34 cellular contexts compared by ENCODE assay signal in genomic region chr2:103338819-103339218, GRCh38.
DNase-seq lines count a peak whose midpoint lies in the region; ATAC-seq, FAIRE-seq and TF ChIP-seq lines count a peak whose summit lies in the region.
"Had no signal": no experiment of that assay in that cellular context is flagged by ENCODE, and none has a peak within 500 bp of the region (broad histone marks: within the 10 kb centered on the region; RNA-seq: fewer than 3 reads in every experiment).

No MANE protein-coding gene starts in this region.

- intact Hi-C loops in HepG2 (cut with micrococcal nuclease; ENCODE audit: unreplicated experiment) (no loop called here), right lobe of liver (cut with DNase I) (no loop called here), IMR-90 (cut with micrococcal nuclease) (no loop called here), K562 (cut with micrococcal nuclease) (no loop called here), Right ventricle myocardium superior (cut with DNase I) (no loop called here)

- H3K79me2 ChIP-seq in HepG2 (ENCODE audit: insufficient read depth, low read length) (no peaks in the 10 kb centered on the region), K562 (ENCODE audit: control insufficient read depth, insufficient read depth, low read length) (no peaks in the 10 kb centered on the region)

- H3K14ac ChIP-seq in IMR-90 (replicated peaks; ENCODE audit: low read depth, low read length) = no peak overlapping the region

- no peak overlapping the region for H2BK120ac ChIP-seq in IMR-90 (ENCODE audit: low read depth, low read length)

- ATAC-seq in HepG2 = no peak
- no peak for ATAC-seq in right lobe of liver
- ATAC-seq in IMR-90 (ENCODE audit: low read depth) = no peak
- no peak for ATAC-seq in K562
- no peak for ATAC-seq in Right ventricle myocardium superior (ENCODE audit: poor library complexity)
- ATAC-seq: A549; CD8-positive, alpha-beta T cell had no signal

- H2BK5ac ChIP-seq in IMR-90 (ENCODE audit: low read depth, low read length, poor library complexity, severe bottlenecking) = no peak overlapping the region

- TF ChIP-seq POLR2A in HepG2 (IDR thresholded peaks at IDR 0.05; ENCODE audit: insufficient read depth in 1 of 2, low read depth in 2 of 2, low read length in 2 of 2) = no peak
- TF ChIP-seq POLR2A in right lobe of liver (IDR thresholded peaks at IDR 0.05) = no peak
- TF ChIP-seq POLR2A in IMR-90 (IDR thresholded peaks at IDR 0.05; ENCODE audit: low read depth, low read length) = no peak
- no peak for TF ChIP-seq POLR2A in K562 (conservative IDR thresholded peaks at IDR 0.05)

- H3K36me3 ChIP-seq in HepG2 (replicated peaks in 1 of 2; ENCODE audit: control insufficient read depth in 1 of 2, insufficient read depth in 2 of 2, low read length in 2 of 2) (no peaks in the 10 kb centered on the region), right lobe of liver (no peaks in the 10 kb centered on the region), IMR-90 (ENCODE audit: control insufficient read depth, insufficient read depth, low read length) (no peaks in the 10 kb centered on the region), K562 (ENCODE audit: control insufficient read depth, insufficient read depth, low read length) (no peaks in the 10 kb centered on the region), H7 (replicated peaks; ENCODE audit: control insufficient read depth, insufficient read depth, low read length) (no peaks in the 10 kb centered on the region)
- H3K36me3 ChIP-seq: BE2C; BLaER1; BLaER1 treated with 17β-estradiol and CSF1 and Interleukin-3, amounts not matched to agents 10 nM and 100 nM had no signal

- H2BK15ac ChIP-seq in IMR-90 (ENCODE audit: low read depth, low read length) = no peak overlapping the region

- no peak overlapping the region for H3K56ac ChIP-seq in IMR-90 (ENCODE audit: extremely low read depth, insufficient read depth, low read length)

- no peaks in the 10 kb centered on the region for H3K9me3 ChIP-seq in HepG2 (ENCODE audit: low read length)
- H3K9me3 ChIP-seq in right lobe of liver = no peaks in the 10 kb centered on the region
- peaks cover 5% of the 10 kb centered on the region for H3K9me3 ChIP-seq in IMR-90 (ENCODE audit: control insufficient read depth, insufficient read depth, low read length)
- 0 out of 2 replicates have a peak, but pooled peaks cover 1% of the 10 kb centered on the region for H3K9me3 ChIP-seq in K562 (replicated peaks; ENCODE audit: control insufficient read depth, insufficient read depth, low read depth, low read length)
- H3K9me3 ChIP-seq: A549; BE2C; BLaER1; BLaER1 treated with 17β-estradiol and CSF1 and Interleukin-3, amounts not matched to agents 10 nM and 100 nM; Caco-2 had no signal

- H2AFZ ChIP-seq in HepG2 (ENCODE audit: low read length) (no peak overlapping the region), IMR-90 (replicated peaks; ENCODE audit: low read length, poor library complexity) (no peak overlapping the region), K562 (ENCODE audit: low read depth, low read length) (no peak overlapping the region)

- 0% methylated on average over 1 of the region's 1 CpG for WGBS in HepG2 (ENCODE audit: low lambda C conversion rate)
- WGBS in right lobe of liver (ENCODE audit: insufficient coverage, low coverage, low lambda C conversion rate, missing lambda C conversion rate) = 33% methylated on average over 1 of the region's 1 CpG
- WGBS in IMR-90 (ENCODE audit: extremely low coverage in 2 of 2, insufficient read length in 1 of 2), 2 experiments = no CpG with 5 or more reads among the region's 1 CpG
- WGBS in K562 (ENCODE audit: insufficient coverage, low coverage, missing lambda C conversion rate) = 7% methylated on average over 1 of the region's 1 CpG

- H4K91ac ChIP-seq in IMR-90 (ENCODE audit: insufficient read depth, low read depth, low read length) = no peak overlapping the region

- no peak overlapping the region for H3K23ac ChIP-seq in IMR-90 (ENCODE audit: low read depth, low read length)

- DNase-seq in DMS 273 (lab: John Stamatoyannopoulos, UW; ENCODE audit: unreplicated experiment) (peak; percentile 13), DMS 273 treated with DMSO at 0.1 percent for 48 hours (lab: John Stamatoyannopoulos, UW) (no peak), HepG2 (ENCODE audit: low spot score) (no peak), right lobe of liver (no peak), IMR-90 (no peak), K562 (ENCODE audit: extremely low read depth in 1 of 4, low spot score in 3 of 4) (no peak), Right ventricle myocardium superior (no peak), H7 (no peak)
- DNase-seq: 8988T; ACHN; AML-193; BE2C; C1 segment of cervical spinal cord; Caco-2; Calu3; CD4-positive, alpha-beta memory T cell; CD4-positive, alpha-beta T cell; CD4-positive, CD25-positive, alpha-beta regulatory T cell; CD8-positive, alpha-beta memory T cell; CD8-positive, alpha-beta T cell; COR-L47; DMS153; DMS53; DMS79; DMS79 treated with DMSO at 0.1 percent for 48 hours; DND-41; EL had no signal

- H2AK5ac ChIP-seq in IMR-90 (ENCODE audit: low read depth, low read length) = no peak overlapping the region

- H3K27me3 ChIP-seq in HepG2 (ENCODE audit: control insufficient read depth in 1 of 2, insufficient read depth in 2 of 2, low read length in 2 of 2) (no peaks in the 10 kb centered on the region), right lobe of liver (no peaks in the 10 kb centered on the region), IMR-90 (ENCODE audit: control insufficient read depth, insufficient read depth, low read length) (no peaks in the 10 kb centered on the region), K562 (ENCODE audit: control insufficient read depth in 2 of 2, insufficient read depth in 2 of 2, low read length in 2 of 2) (no peaks in the 10 kb centered on the region), H7 (ENCODE audit: control insufficient read depth, insufficient read depth, low read length) (no peaks in the 10 kb centered on the region)
- H3K27me3 ChIP-seq: BE2C; BLaER1; BLaER1 treated with 17β-estradiol and CSF1 and Interleukin-3, amounts not matched to agents 10 nM and 100 nM had no signal

- POLR2A ChIA-PET in HepG2 (lab: Yijun Ruan, JAX) = no interaction called here
- POLR2A ChIA-PET in IMR-90 (lab: Charles Lee; ENCODE audit: unreplicated experiment) = no interaction called here
- POLR2A ChIA-PET in K562 (lab: Yijun Ruan, JAX) = no interaction called here

- H2AK9ac ChIP-seq in IMR-90 (replicated peaks; ENCODE audit: low read depth, low read length, poor library complexity) = no peak overlapping the region

- dilution Hi-C loops in IMR-90 (cut with HindIII; ENCODE audit: low sequenced_read_pairs, unreplicated experiment) = no loop called here

- no peak for TF ChIP-seq EP300 in HepG2 (IDR thresholded peaks at IDR 0.05; ENCODE audit: low read depth in 2 of 2, low read length in 2 of 2)
- no peak for TF ChIP-seq EP300 in HepG2 (CRISPR knock-in tag; IDR thresholded peaks at IDR 0.05; ENCODE audit: borderline replicate concordance)
- TF ChIP-seq EP300 in K562 (IDR thresholded peaks at IDR 0.05; ENCODE audit: low read length) = no peak

- no TSS peak for BruUV-seq in HepG2 (replicated peaks; lab: Mats Ljungman, UMichigan)
- no TSS peak for BruUV-seq in IMR-90 (replicated peaks; lab: Mats Ljungman, UMichigan)
- BruUV-seq in K562 (replicated peaks; lab: Mats Ljungman, UMichigan) = no TSS peak

- H4K20me1 ChIP-seq in HepG2 (ENCODE audit: insufficient read depth, low read length) (no peaks in the 10 kb centered on the region), IMR-90 (ENCODE audit: insufficient read depth, low read length) (no peaks in the 10 kb centered on the region), K562 (replicated peaks; ENCODE audit: control insufficient read depth, insufficient read depth, low read length) (no peaks in the 10 kb centered on the region)
- H4K20me1 ChIP-seq: BLaER1; BLaER1 treated with 17β-estradiol and CSF1 and Interleukin-3, amounts not matched to agents 10 nM and 100 nM had no signal

- H3K18ac ChIP-seq in IMR-90 (ENCODE audit: low read depth, low read length) = no peak overlapping the region

- H3K9me1 ChIP-seq in IMR-90 (ENCODE audit: insufficient read depth, low read length) (no peaks in the 10 kb centered on the region), K562 (ENCODE audit: control insufficient read depth, insufficient read depth, low read length) (no peaks in the 10 kb centered on the region)

- in situ Hi-C loops in HepG2 (cut with HindIII; ENCODE audit: extremely low pct_ligation_motif_present, low pct_unique_long_range_greater_than_20kb) = no loop called here
- in situ Hi-C loops in IMR-90 (cut with MboI; ENCODE audit: low sequenced_read_pairs) = no loop called here
- in situ Hi-C loops in K562 (cut with MboI) = no loop called here

- H2BK20ac ChIP-seq in IMR-90 (ENCODE audit: low read depth, low read length) = no peak overlapping the region

- no peaks in the 10 kb centered on the region for H3K4me1 ChIP-seq in HepG2 (ENCODE audit: insufficient read depth, low read length)
- no peaks in the 10 kb centered on the region for H3K4me1 ChIP-seq in right lobe of liver
- no peaks in the 10 kb centered on the region for H3K4me1 ChIP-seq in IMR-90 (ENCODE audit: control insufficient read depth, insufficient read depth, low read length)
- no peaks in the 10 kb centered on the region for H3K4me1 ChIP-seq in K562 (replicated peaks in 1 of 2; ENCODE audit: control insufficient read depth in 2 of 2, insufficient read depth in 2 of 2, low read length in 2 of 2)
- H3K4me1 ChIP-seq: A549; BE2C; BLaER1; BLaER1 treated with 17β-estradiol and CSF1 and Interleukin-3, amounts not matched to agents 10 nM and 100 nM; Caco-2 had no signal

- H3K4ac ChIP-seq in IMR-90 (ENCODE audit: low read depth, low read length) = no peak overlapping the region

- H3K4me2 ChIP-seq in HepG2 (ENCODE audit: low read depth, low read length) = no peak overlapping the region
- H3K4me2 ChIP-seq in IMR-90 (ENCODE audit: low read depth, low read length) = no peak overlapping the region
- no peak overlapping the region for H3K4me2 ChIP-seq in K562 (ENCODE audit: insufficient read depth, low read length)
- H3K4me2 ChIP-seq: A549; BLaER1; BLaER1 treated with 17β-estradiol and CSF1 and Interleukin-3, amounts not matched to agents 10 nM and 100 nM had no signal

- H4K5ac ChIP-seq in IMR-90 (ENCODE audit: low read depth, low read length) = no peak overlapping the region

- H3K4me3 ChIP-seq in HepG2 (replicated peaks in 1 of 3; ENCODE audit: insufficient read depth in 1 of 3, low read depth in 2 of 3, low read length in 3 of 3) (no peak overlapping the region), right lobe of liver (no peak overlapping the region), IMR-90 (ENCODE audit: insufficient read depth, low read depth, low read length) (no peak overlapping the region), K562 (no peak overlapping the region), H7 (ENCODE audit: insufficient read depth, low read depth, low read length) (no peak overlapping the region)
- H3K4me3 ChIP-seq: A549; BLaER1; BLaER1 treated with 17β-estradiol and CSF1 and Interleukin-3, amounts not matched to agents 10 nM and 100 nM had no signal

- H3K27ac ChIP-seq in HepG2 (ENCODE audit: extremely low read length, insufficient read depth, low read length) (no peak overlapping the region), right lobe of liver (no peak overlapping the region), IMR-90 (ENCODE audit: insufficient read depth, low read length) (no peak overlapping the region), K562 (ENCODE audit: extremely low read depth, low read depth, low read length) (no peak overlapping the region)
- H3K27ac ChIP-seq: 22Rv1; A549; BLaER1; BLaER1 treated with 17β-estradiol and CSF1 and Interleukin-3, amounts not matched to agents 10 nM and 100 nM; C4-2B had no signal

- H4K8ac ChIP-seq in IMR-90 (ENCODE audit: low read depth in 2 of 2, low read length in 2 of 2) = no peak overlapping the region

- H3K9ac ChIP-seq in HepG2 (ENCODE audit: insufficient read depth, low read depth, low read length) (no peak overlapping the region), IMR-90 (ENCODE audit: low read depth, low read length) (no peak overlapping the region), K562 (ENCODE audit: insufficient read depth in 1 of 2, low read depth in 2 of 2, low read length in 2 of 2) (no peak overlapping the region)
- H3K9ac ChIP-seq: BLaER1; BLaER1 treated with 17β-estradiol and CSF1 and Interleukin-3, amounts not matched to agents 10 nM and 100 nM had no signal

- no peaks in the 10 kb centered on the region for H3K79me1 ChIP-seq in IMR-90 (ENCODE audit: low read depth in 1 of 2, low read length in 2 of 2)

- CTCF ChIA-PET in HepG2 (lab: Yijun Ruan, JAX; ENCODE audit: low intra/inter-chr PET ratio, low total read pairs) (no interaction called here), IMR-90 (lab: Yijun Ruan, JAX) (no interaction called here), K562 (lab: Yijun Ruan, JAX; ENCODE audit: low intra/inter-chr PET ratio) (no interaction called here)

- no peak for TF ChIP-seq CTCF in HepG2 (CRISPR knock-in tag; IDR thresholded peaks at IDR 0.05)
- no peak for TF ChIP-seq CTCF in right lobe of liver (IDR thresholded peaks at IDR 0.05)
- no peak for TF ChIP-seq CTCF in IMR-90 (conservative IDR thresholded peaks at IDR 0.05; ENCODE audit: low read depth, low read length)
- TF ChIP-seq CTCF in K562 (IDR thresholded peaks at IDR 0.05 in 2 of 3, conservative IDR thresholded peaks at IDR 0.05 in 1 of 3; ENCODE audit: insufficient read depth in 2 of 3, low read depth in 1 of 3, low read length in 3 of 3) = no peak

- FAIRE-seq in HepG2 (lab: Jason Lieb, UNC) (no peak), K562 (lab: Jason Lieb, UNC) (no peak)
- FAIRE-seq: A204.1, A549, D721Med had no signal

- TF ChIP-seq RAD21 in HepG2 (CRISPR knock-in tag; IDR thresholded peaks at IDR 0.05) (no peak), IMR-90 (IDR thresholded peaks at IDR 0.05; ENCODE audit: low read length) (no peak), K562 (CRISPR knock-in tag; conservative IDR thresholded peaks at IDR 0.05 in 1 of 2, IDR thresholded peaks at IDR 0.05 in 1 of 2) (no peak)
